In genomic region chr11:2406878-2407410, GRCh38 we compare ENCODE assay signal across 1 cellular context.
TF ChIP-seq lines count a peak whose summit lies in the region.

No MANE protein-coding gene starts in this region.

TF ChIP-seq in H1, 55 proteins besides CTCF, POLR2A, EP300 and RAD21:
- TF ChIP-seq EGR1 (IDR thresholded peaks at IDR 0.05; ENCODE audit: borderline replicate concordance, low read depth, low read length), result no peak
- no peak for TF ChIP-seq KDM1A (IDR thresholded peaks at IDR 0.05; ENCODE audit: borderline replicate concordance, low read length)
- TF ChIP-seq CBX8 (IDR thresholded peaks at IDR 0.05; ENCODE audit: borderline replicate concordance, low read depth, low read length), result no peak
- TF ChIP-seq SIX5 (IDR thresholded peaks at IDR 0.05; ENCODE audit: low read depth, low read length), result no peak
- TF ChIP-seq SUZ12 (IDR thresholded peaks at IDR 0.05; ENCODE audit: low read length), result no peak
- no peak for TF ChIP-seq TAF1 (IDR thresholded peaks at IDR 0.05; ENCODE audit: low read depth, low read length)
